8 cellular contexts compared by ENCODE assay signal in genomic region chr12:112116232-112117060, GRCh38. TPM values are rescaled to one million over a fixed set of nuclear protein-coding genes. Genes with fewer than 3 reads are reported as not detected.
DNase-seq lines count a peak whose midpoint lies in the region; ATAC-seq, FAIRE-seq and TF ChIP-seq lines count a peak whose summit lies in the region.

No MANE protein-coding gene starts in this region.

- H3K9me3 ChIP-seq in H1 (ENCODE audit: insufficient read depth in 2 of 2, low read depth in 1 of 2, low read length in 1 of 2) (no peaks in the 10 kb centered on the region), transverse colon (no peaks in the 10 kb centered on the region)

- H3K79me2 ChIP-seq in KMS-11 (ENCODE audit: insufficient read depth, low read depth) (no peaks in the 10 kb centered on the region), H1 (ENCODE audit: control insufficient read depth in 1 of 2, insufficient read depth in 2 of 2, low read length in 2 of 2) (no peaks in the 10 kb centered on the region), mesendoderm (ENCODE audit: control insufficient read depth, insufficient read depth, low read length) (no peaks in the 10 kb centered on the region)

- peak overlapping the region; percentile 85; the same call in 1 of the 2 replicates for H3K18ac ChIP-seq in H1 (ENCODE audit: extremely low read depth, low read length)
- H3K18ac ChIP-seq in mesendoderm (ENCODE audit: low read length) = no peak overlapping the region

- no peak overlapping the region for H2BK12ac ChIP-seq in H1 (ENCODE audit: low read depth, low read length)

- H4K5ac ChIP-seq in H1 (ENCODE audit: insufficient read length, low read depth, low read length) (peak overlapping the region; percentile 61), mesendoderm (ENCODE audit: low read length) (no peak overlapping the region)

- ATAC-seq in GM21619 (IDR thresholded peaks at IDR 0.05; ENCODE audit: unreplicated experiment) = no peak
- no peak for ATAC-seq in GM18907 (IDR thresholded peaks at IDR 0.05; ENCODE audit: unreplicated experiment)

- H4K8ac ChIP-seq in H1 (ENCODE audit: extremely low read depth, insufficient read depth, low read length) (0 out of 2 replicates have a peak overlapping the region, but pooled peaks have one; percentile 28), mesendoderm (ENCODE audit: low read depth, low read length) (peak overlapping the region; percentile 89)

- H2AK5ac ChIP-seq in H1 (ENCODE audit: low read depth, low read length) = no peak overlapping the region
- no peak overlapping the region for H2AK5ac ChIP-seq in mesendoderm (ENCODE audit: low read length)

- no peak overlapping the region for H3K4me3 ChIP-seq in KMS-11 (IDR thresholded peaks at IDR 0.05; ENCODE audit: insufficient read depth, low read depth, low read length)
- H3K4me3 ChIP-seq in H1 (ENCODE audit: extremely low read depth in 1 of 4, insufficient read depth in 2 of 4, low read depth in 3 of 4, low read length in 4 of 4) = peak overlapping the region in 1 of 4 experiments; percentile 30; a peak in 1 of 8 replicates
- H3K4me3 ChIP-seq in mesendoderm (ENCODE audit: low read length) = no peak overlapping the region
- H3K4me3 ChIP-seq in transverse colon = no peak overlapping the region

- H4K20me1 ChIP-seq in KMS-11 (ENCODE audit: insufficient read depth) (no peaks in the 10 kb centered on the region), H1 (replicated peaks in 1 of 2; ENCODE audit: control insufficient read depth in 1 of 2, insufficient read depth in 2 of 2, low read length in 2 of 2) (no peaks in the 10 kb centered on the region)

- no peak overlapping the region for H3K23ac ChIP-seq in H1 (ENCODE audit: insufficient read length)
- no peak overlapping the region for H3K23ac ChIP-seq in mesendoderm (ENCODE audit: low read length)

- peak; percentile 66 for FAIRE-seq in H1 (lab: Jason Lieb, UNC)

- TF ChIP-seq CTCF in KMS-11 (conservative IDR thresholded peaks at IDR 0.05; ENCODE audit: low read depth, low read length) (no peak), H1 (IDR thresholded peaks at IDR 0.05; ENCODE audit: control extremely low read depth in 1 of 3, insufficient read depth in 1 of 3, low read depth in 1 of 3, low read length in 3 of 3) (no peak), transverse colon (IDR thresholded peaks at IDR 0.05) (no peak)

- intact Hi-C loops in transverse colon (cut with DNase I; ENCODE audit: low total_unique reads) = no loop called here

- H2BK15ac ChIP-seq in H1 (ENCODE audit: low read length) = no peak overlapping the region
- H2BK15ac ChIP-seq in mesendoderm (replicated peaks; ENCODE audit: low read depth) = no peak overlapping the region

- H3K27ac ChIP-seq in KMS-11 (no peak overlapping the region), H1 (ENCODE audit: low read depth, low read length) (no peak overlapping the region), mesendoderm (ENCODE audit: low read depth, low read length) (peak overlapping the region; percentile 78), transverse colon (peak overlapping the region in 3 of 4 donors; percentile 24 to 49 (median 47))

- H2BK120ac ChIP-seq in H1 (replicated peaks; ENCODE audit: low read depth, low read length) = no peak overlapping the region
- H2BK120ac ChIP-seq in mesendoderm (ENCODE audit: low read depth, low read length) = no peak overlapping the region

- CTCF ChIA-PET in H1 (lab: Charles Lee; ENCODE audit: partially characterized antibody) = interaction anchor here (1.0 to 1.3 kb wide), 2 partner anchors 8 to 21 kb away, joined by 3 read pairs; no protein-coding TSS in a partner anchor

- in situ Hi-C loops in SK-MEL-5 (cut with HindIII; ENCODE audit: low pct_unique_long_range_greater_than_20kb, low sequenced_read_pairs) (no loop called here), transverse colon (cut with MboI; ENCODE audit: low pct_ligation_motif_present in 1 of 4, low pct_unique_long_range_greater_than_20kb in 1 of 4, low sequenced_read_pairs in 3 of 4) (no loop called here)

- H3K14ac ChIP-seq in H1 (ENCODE audit: insufficient read length) = no peak overlapping the region

- TF ChIP-seq EP300 in H1 (IDR thresholded peaks at IDR 0.05; ENCODE audit: borderline replicate concordance in 1 of 2, low read depth in 2 of 2, low read length in 2 of 2) (no peak), transverse colon (IDR thresholded peaks at IDR 0.05; ENCODE audit: low read depth) (no peak)

- TF ChIP-seq POLR2A in H1 (IDR thresholded peaks at IDR 0.05; ENCODE audit: control extremely low read depth in 1 of 2, low read depth in 2 of 2, low read length in 2 of 2) (peak in 1 of 2 experiments; percentile 76; a peak in 2 of 3 replicates), transverse colon (IDR thresholded peaks at IDR 0.05) (no peak)

- H3K27me3 ChIP-seq in KMS-11 (ENCODE audit: insufficient read depth, low read depth) (no peaks in the 10 kb centered on the region), H1 (replicated peaks in 1 of 4; ENCODE audit: control insufficient read depth in 3 of 4, extremely low read depth in 1 of 4, insufficient read depth in 3 of 4, low read length in 3 of 4) (no peaks in the 10 kb centered on the region), mesendoderm (ENCODE audit: insufficient read depth, low read length, poor library complexity) (no peaks in the 10 kb centered on the region), transverse colon (no peaks in the 10 kb centered on the region)

- no peaks in the 10 kb centered on the region for H3K36me3 ChIP-seq in KMS-11 (ENCODE audit: insufficient read depth)
- no peaks in the 10 kb centered on the region for H3K36me3 ChIP-seq in H1 (ENCODE audit: control insufficient read depth in 2 of 4, insufficient read depth in 4 of 4, low read length in 3 of 4)
- H3K36me3 ChIP-seq in mesendoderm (ENCODE audit: control insufficient read depth, insufficient read depth, low read length) = no peaks in the 10 kb centered on the region
- no peaks in the 10 kb centered on the region for H3K36me3 ChIP-seq in transverse colon

- peak; percentile 53 for DNase-seq in EL
- DNase-seq in SK-MEL-5 (ENCODE audit: low read depth, low spot score) = peak; percentile 70
- peak; percentile 47 to 76 for DNase-seq in H1 (ENCODE audit: low read depth in 1 of 2, low spot score in 2 of 2)
- peak; percentile 95 for DNase-seq in mesendoderm
- DNase-seq in transverse colon = peak; percentile 41

- POLR2A ChIA-PET in H1 (lab: Charles Lee; ENCODE audit: partially characterized antibody) = interaction anchor here (0.6 to 1.9 kb wide), 8 partner anchors 7 to 325 kb away, joined by 3 to 15 read pairs (median 4); partner anchors contain the start of gene TRAFD1

- WGBS in H1 (ENCODE audit: extremely low coverage in 1 of 2, insufficient coverage in 1 of 2, insufficient read length in 1 of 2, insufficient replicate concordance in 2 of 2, low coverage in 1 of 2, low lambda C conversion rate in 2 of 2, missing lambda C conversion rate in 1 of 2), 2 experiments = 37 to 100% methylated on average over 1 to 7 of the region's 7 CpGs
- no CpG with 5 or more reads among the region's 7 CpGs for WGBS in mesendoderm (ENCODE audit: extremely low coverage, insufficient coverage, low lambda C conversion rate)
- WGBS in transverse colon (ENCODE audit: low coverage in 1 of 2), 2 donors = 52 to 100% methylated on average over 2 to 7 of the region's 7 CpGs

- no peak overlapping the region for H4K91ac ChIP-seq in H1 (replicated peaks; ENCODE audit: insufficient read length, low read length)

- H2AFZ ChIP-seq in KMS-11 (ENCODE audit: low read depth) = peak overlapping the region; percentile 30; the same call in 1 of the 2 replicates
- H2AFZ ChIP-seq in H1 (ENCODE audit: low read length) = no peak overlapping the region

- H2BK20ac ChIP-seq in H1 (ENCODE audit: low read length) = no peak overlapping the region

- H3K4ac ChIP-seq in H1 (replicated peaks; ENCODE audit: insufficient read length, low read depth, low read length) (no peak overlapping the region), mesendoderm (ENCODE audit: low read depth, low read length) (no peak overlapping the region)

- no peak overlapping the region for H3K56ac ChIP-seq in H1 (replicated peaks; ENCODE audit: insufficient read length, low read depth, low read length)
- H3K56ac ChIP-seq in mesendoderm (ENCODE audit: low read length) = peak overlapping the region; percentile 70

- no peak for TF ChIP-seq RAD21 in H1 (IDR thresholded peaks at IDR 0.05 in 1 of 2, conservative IDR thresholded peaks at IDR 0.05 in 1 of 2; ENCODE audit: low read depth in 2 of 2, low read length in 2 of 2)

- H3K4me2 ChIP-seq in KMS-11 (no peak overlapping the region), H1 (ENCODE audit: insufficient read depth in 1 of 2, low read depth in 2 of 2, low read length in 2 of 2) (peak overlapping the region; percentile 42 to 53; a peak in 3 of 4 replicates), mesendoderm (ENCODE audit: low read length) (peak overlapping the region; percentile 13)

- H2BK5ac ChIP-seq in H1 (ENCODE audit: low read depth, low read length) (no peak overlapping the region), mesendoderm (ENCODE audit: low read length) (no peak overlapping the region)

- no peaks in the 10 kb centered on the region for H3K4me1 ChIP-seq in KMS-11 (ENCODE audit: low read depth, poor library complexity, severe bottlenecking)
- H3K4me1 ChIP-seq in H1 (replicated peaks in 1 of 4; ENCODE audit: control insufficient read depth in 3 of 4, insufficient read depth in 4 of 4, low read length in 3 of 4) = peaks cover 6 to 15% (median 12%) of the 10 kb centered on the region in 4 experiments; a peak in 6 of 7 replicates
- peaks cover 4% of the 10 kb centered on the region for H3K4me1 ChIP-seq in mesendoderm (ENCODE audit: control insufficient read depth, low read depth, low read length)
- peaks cover 0 to 13% (median 7%) of the 10 kb centered on the region in 4 donors for H3K4me1 ChIP-seq in transverse colon

- H3K9ac ChIP-seq in KMS-11 (no peak overlapping the region), H1 (replicated peaks in 1 of 4; ENCODE audit: extremely low read depth in 1 of 4, low read depth in 3 of 4, low read length in 3 of 4) (no peak overlapping the region; a peak in 1 of 7 replicates), mesendoderm (ENCODE audit: low read length) (peak overlapping the region; percentile 55)

- H3K79me1 ChIP-seq in H1 (ENCODE audit: low read depth, low read length) = no peaks in the 10 kb centered on the region
- no peaks in the 10 kb centered on the region for H3K79me1 ChIP-seq in mesendoderm (ENCODE audit: low read length)

- H3K23me2 ChIP-seq in H1 (ENCODE audit: low read depth, low read length) = no peaks in the 10 kb centered on the region

RNA-seq across cellular contexts. Expression of gene NAA25, which starts 7.9 kb away (rescaled TPM):
- 21.8 and 28.8 TPM in 2 replicates for total RNA-seq in SK-MEL-5 (2014; rRNA removed; shearing (Covaris generic))
- 11.6 and 15.9 TPM in 2 replicates for polyA plus RNA-seq in SK-MEL-5 (2015; cell fraction: cytosol; rRNA removed)
- 68.5 and 71.1 TPM in 2 replicates for polyA plus RNA-seq in SK-MEL-5 (2015; cell fraction: nucleus; rRNA removed)
- 53.4 and 60.3 TPM in 2 replicates for total RNA-seq in H1 (2021; fragmentation: NEBNext Ultra II Directional; extraction: Animal tissue kit (Norgen Biotek cat#: 25700))
- 7.8 and 10.8 TPM in 2 replicates for polyA plus RNA-seq in H1 (2011; rRNA removed)
- 12.5 TPM for polyA plus RNA-seq in H1 (2011; cell fraction: cytosol; rRNA removed)
- 16.0 TPM for polyA plus RNA-seq in H1 (2011; cell fraction: nucleus; rRNA removed)
- polyA plus RNA-seq in H1 (2012, experiment 1 of 2) = 14.9 to 27.3 TPM (median 18.9 TPM) in 4 replicates
- 1.5 TPM for polyA plus RNA-seq in H1 (2012, experiment 2 of 2)
- 35.0 TPM for polyA plus RNA-seq in H1 (2013, experiment 1 of 2)
- polyA plus RNA-seq in H1 (2013, experiment 2 of 2) = 39.9 TPM
- polyA minus RNA-seq in H1 (2011; rRNA and poly(A)+ RNA removed) = 69.8 and 95.8 TPM in 2 replicates
- 23.3 TPM for polyA minus RNA-seq in H1 (2011; cell fraction: cytosol; rRNA and poly(A)+ RNA removed)
- polyA minus RNA-seq in H1 (2011; cell fraction: nucleus; rRNA and poly(A)+ RNA removed) = 38.6 TPM
- 34.2 TPM for polyA plus RNA-seq in mesendoderm (2013, experiment 1 of 2)
- polyA plus RNA-seq in mesendoderm (2013, experiment 2 of 2) = 38.0 TPM
- 10 to 100 TPM in 3 of 4 donors, 1 to 10 TPM in 1; 6.7 to 63.7 (median 18.4) TPM for total RNA-seq in transverse colon

RNA-seq across cellular contexts. Expression of gene TRAFD1, which starts 8.9 kb away (rescaled TPM):
- 14.6 and 15.6 TPM in 2 replicates for total RNA-seq in SK-MEL-5 (2014; rRNA removed; shearing (Covaris generic))
- polyA plus RNA-seq in SK-MEL-5 (2015; cell fraction: cytosol; rRNA removed) = 19.2 and 24.9 TPM in 2 replicates
- 27.0 and 28.6 TPM in 2 replicates for polyA plus RNA-seq in SK-MEL-5 (2015; cell fraction: nucleus; rRNA removed)
- 33.1 and 36.3 TPM in 2 replicates for total RNA-seq in H1 (2021; fragmentation: NEBNext Ultra II Directional; extraction: Animal tissue kit (Norgen Biotek cat#: 25700))
- 16.1 and 18.1 TPM in 2 replicates for polyA plus RNA-seq in H1 (2011; rRNA removed)
- polyA plus RNA-seq in H1 (2011; cell fraction: cytosol; rRNA removed) = 24.2 TPM
- polyA plus RNA-seq in H1 (2011; cell fraction: nucleus; rRNA removed) = 20.6 TPM
- polyA plus RNA-seq in H1 (2012, experiment 1 of 2) = 28.4 to 33.5 TPM (median 31.0 TPM) in 4 replicates
- polyA plus RNA-seq in H1 (2012, experiment 2 of 2) = 25.2 TPM
- polyA plus RNA-seq in H1 (2013, experiment 1 of 2) = 17.9 TPM
- 16.1 TPM for polyA plus RNA-seq in H1 (2013, experiment 2 of 2)
- polyA minus RNA-seq in H1 (2011; rRNA and poly(A)+ RNA removed) = 28.5 and 32.7 TPM in 2 replicates
- 10.0 TPM for polyA minus RNA-seq in H1 (2011; cell fraction: cytosol; rRNA and poly(A)+ RNA removed)
- polyA minus RNA-seq in H1 (2011; cell fraction: nucleus; rRNA and poly(A)+ RNA removed) = 11.2 TPM
- polyA plus RNA-seq in mesendoderm (2013, experiment 1 of 2) = 16.1 TPM
- 15.8 TPM for polyA plus RNA-seq in mesendoderm (2013, experiment 2 of 2)
- total RNA-seq in transverse colon = 10 to 100 TPM; 15.3 to 36.8 (median 31.1) TPM

Comparison
In these comparisons a context has a peak if more than half of its experiments do, and no peak if none do; other contexts are left out.
1. DNase-seq: peak in every context shown above with its lines; median percentile 95 in mesendoderm; 70 in SK-MEL-5; 62 in H1; 53 in EL; 41 in transverse colon.
2. H3K27ac ChIP-seq: peak in mesendoderm (single experiment) and transverse colon (3 of 4); none in KMS-11 (single experiment) and H1 (single experiment).